Comparison of ENCODE assay signal across 33 cellular contexts in the genomic region with DNA sequence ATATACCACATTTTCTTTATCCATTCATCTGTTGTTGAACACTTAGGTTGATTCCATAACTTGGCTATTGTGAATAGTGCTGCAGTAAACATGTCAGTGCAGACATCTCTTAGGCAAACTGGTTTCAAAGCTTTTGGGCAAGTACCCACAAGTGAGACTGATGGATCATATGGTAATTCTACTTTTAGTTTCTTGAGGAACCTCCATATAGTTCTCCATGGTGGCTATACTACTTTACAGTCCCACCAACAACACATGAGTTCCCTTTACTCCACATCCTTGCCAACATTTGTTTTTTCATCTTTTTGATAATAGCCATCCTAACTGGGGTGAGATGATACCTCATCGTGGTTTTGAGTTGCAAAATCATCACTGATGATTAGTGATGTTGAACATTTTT. TPM values are rescaled to one million over a fixed set of nuclear protein-coding genes. Genes with fewer than 3 reads are reported as not detected.
"Had no signal": no experiment of that assay in that cellular context is flagged by ENCODE, and none has a peak within 500 bp of the region (broad histone marks: within the 10 kb centered on the region; RNA-seq: fewer than 3 reads in every experiment).

No MANE protein-coding gene starts in this region.

- ATAC-seq: activated naive CD8-positive, alpha-beta T cell treated with anti-CD3 and anti-CD28 coated beads, Interleukin-2, amount 50 U/mL, for 24 hours; stimulated activated memory B cell treated with anti-CD40 and anti-IgM and Interleukin-4, amounts not matched to agents 10 μg/mL and 1 μg/mL and 100 μg/mL, for 72 hours; stimulated activated naive CD8-positive, alpha-beta T cell treated with anti-CD3 and anti-CD28 coated beads, Interleukin-15, amount 100 ng/mL, for 72 hours had no signal

- H3K4me3 ChIP-seq: breast epithelium, lung, right atrium auricular region, smooth muscle cell, upper lobe of left lung had no signal

- H3K27me3 ChIP-seq: breast epithelium, right atrium auricular region, upper lobe of left lung had no signal

- DNase-seq: activated CD4-positive, alpha-beta memory T cell treated with anti-CD3 and anti-CD28 coated beads, Interleukin-2, amount 10 ng/mL, durations not matched to agents 7 days and 5 days; activated CD4-positive, alpha-beta T cell treated with anti-CD3 and anti-CD28 coated beads for 4 hours; activated CD8-positive, alpha-beta memory T cell treated with anti-CD3 and anti-CD28 coated beads, Interleukin-2, amount 50 U/mL, for 48 hours; activated naive CD8-positive, alpha-beta T cell treated with anti-CD3 and anti-CD28 coated beads, Interleukin-2, amount 50 U/mL, for 24 hours; activated T-cell treated with anti-CD3 and anti-CD28 coated beads, Interleukin-2, amount 50 U/mL, for 24 hours; effector CD8-positive, alpha-beta T cell; erythroblast; head of caudate nucleus; hippocampal formation; naive B cell; occipital lobe; stimulated activated CD4-positive, alpha-beta T cell treated with anti-CD3 and anti-CD28 coated beads, Interleukin-1b, Interleukin-23, amount 100 ng/mL, for 48 hours; stimulated activated CD4-positive, alpha-beta T cell treated with anti-CD3 and anti-CD28 coated beads, Interleukin-4, amount 100 ng/mL, for 4 hours; stimulated activated CD8-positive, alpha-beta memory T cell treated with anti-CD3 and anti-CD28 coated beads, Interleukin-4, amount 100 ng/mL, for 48 hours; stimulated activated naive CD8-positive, alpha-beta T cell treated with anti-CD3 and anti-CD28 coated beads, Interleukin-15, amount 100 ng/mL, for 72 hours; substantia nigra; upper lobe of left lung had no signal

- H3K4me1 ChIP-seq: breast epithelium, parathyroid adenoma had no signal

- H3K27ac Mint-ChIP-seq: activated CD4-positive, alpha-beta memory T cell treated with anti-CD3 and anti-CD28 coated beads, Interleukin-2, amount 10 ng/mL, durations not matched to agents 7 days and 5 days; activated naive CD8-positive, alpha-beta T cell treated with anti-CD3 and anti-CD28 coated beads, Interleukin-2, amount 50 U/mL, for 24 hours; activated T-cell treated with anti-CD3 and anti-CD28 coated beads, Interleukin-2, amount 50 U/mL, for 24 hours; activated T-helper 2 cell treated with anti-CD3 and anti-CD28 coated beads, Interferon-gamma antibody, Interleukin-2, Interleukin-4, amounts not matched to agents 10 μg/mL and 5 μg/mL and 100 μg/mL, durations not matched to agents 14 hours and 24 hours and 36 hours; mesothelial cell of epicardium; stimulated activated memory B cell treated with anti-CD40 and anti-IgM and Interleukin-4, amounts not matched to agents 10 μg/mL and 1 μg/mL and 100 μg/mL, for 72 hours; stimulated activated naive CD8-positive, alpha-beta T cell treated with anti-CD3 and anti-CD28 coated beads, Interleukin-15, amount 100 ng/mL, for 72 hours had no signal

- H3K36me3 ChIP-seq: breast epithelium, right atrium auricular region, upper lobe of left lung had no signal

- H3K27ac ChIP-seq: breast epithelium, parathyroid adenoma, upper lobe of left lung, VCaP had no signal

- H3K27me3 Mint-ChIP-seq: activated CD4-positive, alpha-beta memory T cell treated with anti-CD3 and anti-CD28 coated beads, Interleukin-2, amount 10 ng/mL, durations not matched to agents 7 days and 5 days; activated naive CD4-positive, alpha-beta T cell treated with anti-CD3 and anti-CD28 coated beads, Interleukin-2, amount 50 U/mL, for 24 hours; activated naive CD8-positive, alpha-beta T cell treated with anti-CD3 and anti-CD28 coated beads, Interleukin-2, amount 50 U/mL, for 24 hours; activated T-cell treated with anti-CD3 and anti-CD28 coated beads, Interleukin-2, amount 50 U/mL, for 24 hours; central memory CD8-positive, alpha-beta T cell; stimulated activated naive CD8-positive, alpha-beta T cell treated with anti-CD3 and anti-CD28 coated beads, Interleukin-15, amount 100 ng/mL, for 72 hours had no signal

- H3K4me3 Mint-ChIP-seq: activated CD4-positive, alpha-beta memory T cell treated with anti-CD3 and anti-CD28 coated beads, Interleukin-2, amount 10 ng/mL, durations not matched to agents 7 days and 5 days; activated naive CD4-positive, alpha-beta T cell treated with anti-CD3 and anti-CD28 coated beads, Interleukin-2, amount 50 U/mL, for 24 hours; activated naive CD8-positive, alpha-beta T cell treated with anti-CD3 and anti-CD28 coated beads, Interleukin-2, amount 50 U/mL, for 24 hours; activated T-cell treated with anti-CD3 and anti-CD28 coated beads, Interleukin-2, amount 50 U/mL, for 24 hours; central memory CD8-positive, alpha-beta T cell; mesothelial cell of epicardium; naive B cell; neural crest cell; stimulated activated memory B cell treated with anti-CD40 and anti-IgM and Interleukin-4, amounts not matched to agents 10 μg/mL and 1 μg/mL and 100 μg/mL, for 72 hours; stimulated activated naive CD8-positive, alpha-beta T cell treated with anti-CD3 and anti-CD28 coated beads, Interleukin-15, amount 100 ng/mL, for 72 hours had no signal

RNA-seq across cellular contexts. Expression of a gene that starts 8.5 kb away (rescaled TPM):
- total RNA-seq: dermis microvascular lymphatic vessel endothelial cell, fibroblast of lung, fibroblast of villous mesenchyme, neural crest cell, pulmonary artery endothelial cell had no signal
